14 cellular contexts compared by ENCODE assay signal in the genomic region with DNA sequence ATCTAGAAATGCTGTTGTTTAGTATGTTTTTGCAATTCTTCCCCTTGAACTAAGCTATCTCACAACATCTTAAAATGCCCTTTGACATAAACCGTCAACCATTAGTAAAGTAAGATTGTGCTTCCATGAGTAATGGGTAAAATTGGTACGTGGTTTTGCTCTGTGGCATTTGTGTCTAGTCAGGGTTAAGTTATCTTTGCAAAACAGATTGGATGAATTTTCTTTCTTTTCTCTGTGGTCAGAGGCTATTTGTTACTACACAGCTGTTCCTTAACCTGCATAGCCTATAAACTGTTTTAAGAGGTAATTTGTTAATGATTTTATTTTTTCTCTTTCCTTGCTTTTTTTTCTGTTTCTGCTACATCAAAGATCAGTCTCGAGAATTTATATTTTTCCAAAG.
DNase-seq lines count a peak whose midpoint lies in the region; ATAC-seq and TF ChIP-seq lines count a peak whose summit lies in the region.
"Had no signal": no experiment of that assay in that cellular context is flagged by ENCODE, and none has a peak within 500 bp of the region (broad histone marks: within the 10 kb centered on the region; RNA-seq: fewer than 3 reads in every experiment).

No MANE protein-coding gene starts in this region.

- H3K27ac ChIP-seq in SK-N-SH (ENCODE audit: low read depth in 2 of 2, low read length in 1 of 2): no peak overlapping the region
- H3K27ac ChIP-seq: cardiac muscle cell had no signal

- peaks cover 18 to 19% of the 10 kb centered on the region in 2 experiments; a peak in 3 of 4 replicates for H3K4me1 ChIP-seq in SK-N-SH (ENCODE audit: control insufficient read depth in 1 of 2, insufficient read depth in 2 of 2, low read depth in 1 of 2, low read length in 1 of 2)

- H3K4me3 Mint-ChIP-seq in activated naive CD4-positive, alpha-beta T cell treated with anti-CD3 and anti-CD28 coated beads, Interleukin-2, amount 10 ng/mL, durations not matched to agents 7 days and 5 days: no peak overlapping the region
- H3K4me3 Mint-ChIP-seq: H9; stimulated activated naive B cell treated with anti-CD40 and anti-IgM and Interleukin-4, amounts not matched to agents 10 μg/mL and 1 μg/mL and 100 μg/mL, for 72 hours had no signal

- H3K27ac Mint-ChIP-seq in activated naive CD4-positive, alpha-beta T cell treated with anti-CD3 and anti-CD28 coated beads, Interleukin-2, amount 10 ng/mL, durations not matched to agents 7 days and 5 days: no peak overlapping the region
- H3K27ac Mint-ChIP-seq: activated T-helper 2 cell treated with anti-CD3 and anti-CD28 coated beads, Interferon-gamma antibody, Interleukin-2, Interleukin-4, amounts not matched to agents 10 μg/mL and 5 μg/mL and 100 μg/mL, durations not matched to agents 14 hours and 24 hours and 36 hours; H9; stimulated activated naive B cell treated with anti-CD40 and anti-IgM and Interleukin-4, amounts not matched to agents 10 μg/mL and 1 μg/mL and 100 μg/mL, for 72 hours had no signal

- H3K79me2 ChIP-seq in SK-N-SH (ENCODE audit: insufficient read depth): peaks cover 33% of the 10 kb centered on the region

- no peak overlapping the region for H2AFZ ChIP-seq in SK-N-SH (ENCODE audit: low read depth)

- no peak for TF ChIP-seq CTCF in HFF-Myc (IDR thresholded peaks at IDR 0.05; ENCODE audit: low read depth, low read length, missing control alignments)
- no peak for TF ChIP-seq CTCF in SK-N-SH (IDR thresholded peaks at IDR 0.05)

- CTCF ChIA-PET in SK-N-SH (lab: Yijun Ruan, JAX): interaction anchor here (1.3 kb wide), 1 partner anchor 19 kb away, joined by 3 read pairs; no protein-coding TSS in a partner anchor
- CTCF ChIA-PET in activated naive CD4-positive, alpha-beta T cell treated with anti-CD3 and anti-CD28 coated beads, Interleukin-2, amount 10 ng/mL, durations not matched to agents 7 days and 5 days (lab: Charles Lee): interaction anchor here (0.9 kb wide), 1 partner anchor 47 kb away, joined by 4 read pairs; no protein-coding TSS in a partner anchor

- no peaks in the 10 kb centered on the region for H3K27me3 Mint-ChIP-seq in activated naive CD4-positive, alpha-beta T cell treated with anti-CD3 and anti-CD28 coated beads, Interleukin-2, amount 10 ng/mL, durations not matched to agents 7 days and 5 days
- H3K27me3 Mint-ChIP-seq: stimulated activated naive B cell treated with anti-CD40 and anti-IgM and Interleukin-4, amounts not matched to agents 10 μg/mL and 1 μg/mL and 100 μg/mL, for 72 hours had no signal

- H3K4me3 ChIP-seq in HFF-Myc (replicated peaks; ENCODE audit: low read depth, low read length) (no peak overlapping the region), SK-N-SH (ENCODE audit: low read depth in 2 of 2, low read length in 1 of 2) (no peak overlapping the region)
- H3K4me3 ChIP-seq: cardiac muscle cell had no signal

- H3K4me1 Mint-ChIP-seq in activated naive CD4-positive, alpha-beta T cell treated with anti-CD3 and anti-CD28 coated beads, Interleukin-2, amount 10 ng/mL, durations not matched to agents 7 days and 5 days: peaks cover 5% of the 10 kb centered on the region

- no peak overlapping the region for H3K9ac ChIP-seq in SK-N-SH

- H3K9me3 Mint-ChIP-seq in activated naive CD4-positive, alpha-beta T cell treated with anti-CD3 and anti-CD28 coated beads, Interleukin-2, amount 10 ng/mL, durations not matched to agents 7 days and 5 days: no peaks in the 10 kb centered on the region
- H3K9me3 Mint-ChIP-seq: activated T-helper 2 cell treated with anti-CD3 and anti-CD28 coated beads, Interferon-gamma antibody, Interleukin-2, Interleukin-4, amounts not matched to agents 10 μg/mL and 5 μg/mL and 100 μg/mL, durations not matched to agents 14 hours and 24 hours and 36 hours; stimulated activated naive B cell treated with anti-CD40 and anti-IgM and Interleukin-4, amounts not matched to agents 10 μg/mL and 1 μg/mL and 100 μg/mL, for 72 hours had no signal

- POLR2A ChIA-PET in SK-N-SH (lab: Yijun Ruan, JAX): no interaction called here

- 56% methylated on average over 3 of the region's 3 CpGs for WGBS in SK-N-SH (ENCODE audit: low lambda C conversion rate)

- H3K36me3 Mint-ChIP-seq in activated naive CD4-positive, alpha-beta T cell treated with anti-CD3 and anti-CD28 coated beads, Interleukin-2, amount 10 ng/mL, durations not matched to agents 7 days and 5 days: no peaks in the 10 kb centered on the region

- no peaks in the 10 kb centered on the region for H3K36me3 ChIP-seq in SK-N-SH (replicated peaks in 1 of 2; ENCODE audit: control insufficient read depth in 1 of 2, insufficient read depth in 2 of 2, low read length in 1 of 2)
- H3K36me3 ChIP-seq: cardiac muscle cell had no signal

- DNase-seq in AG08396 (ENCODE audit: low spot score) (peak; percentile 27), HFF-Myc (ENCODE audit: extremely low read depth, low read depth) (peak; percentile 25), SK-N-SH (no peak), fibroblast of peridontal ligament (ENCODE audit: extremely low read depth) (peak; percentile 74), nucleus accumbens (lab: John Stamatoyannopoulos, UW) (no peak)
- no peak for DNase-seq in activated naive CD4-positive, alpha-beta T cell treated with anti-CD3 and anti-CD28 coated beads, Interleukin-2, amount 10 ng/mL, durations not matched to agents 7 days and 5 days
- DNase-seq: DMS53; H9; NCI-H2081; stimulated activated naive B cell treated with anti-CD40 and anti-IgM and Interleukin-4, amounts not matched to agents 10 μg/mL and 1 μg/mL and 100 μg/mL, for 72 hours had no signal

- no peak for TF ChIP-seq RAD21 in SK-N-SH (IDR thresholded peaks at IDR 0.05; ENCODE audit: low read length)

- no peaks in the 10 kb centered on the region for H3F3A ChIP-seq in SK-N-SH (replicated peaks; ENCODE audit: insufficient read depth)

- H4K20me1 ChIP-seq in SK-N-SH (ENCODE audit: insufficient read depth): peaks cover 10% of the 10 kb centered on the region

- no peaks in the 10 kb centered on the region for H3K9me3 ChIP-seq in SK-N-SH

- H3K27me3 ChIP-seq in SK-N-SH (ENCODE audit: insufficient read depth): no peaks in the 10 kb centered on the region
- H3K27me3 ChIP-seq: cardiac muscle cell had no signal

- TF ChIP-seq EP300 in SK-N-SH (IDR thresholded peaks at IDR 0.05; ENCODE audit: borderline replicate concordance in 1 of 2, low read depth in 1 of 2, low read length in 1 of 2): no peak

- no peak for ATAC-seq in HG03097 (IDR thresholded peaks at IDR 0.05; ENCODE audit: low FRiP score, unreplicated experiment)
- ATAC-seq in HG03025 (IDR thresholded peaks at IDR 0.05; ENCODE audit: low FRiP score, unreplicated experiment): no peak
- ATAC-seq: stimulated activated naive B cell treated with anti-CD40 and anti-IgM and Interleukin-4, amounts not matched to agents 10 μg/mL and 1 μg/mL and 100 μg/mL, for 72 hours had no signal

- no peaks in the 10 kb centered on the region for H3K9me2 ChIP-seq in SK-N-SH

- no peak overlapping the region for H3K4me2 ChIP-seq in SK-N-SH

TF ChIP-seq in SK-N-SH, 30 proteins besides CTCF, POLR2A, EP300 and RAD21:
- TF ChIP-seq, protein P1, sequence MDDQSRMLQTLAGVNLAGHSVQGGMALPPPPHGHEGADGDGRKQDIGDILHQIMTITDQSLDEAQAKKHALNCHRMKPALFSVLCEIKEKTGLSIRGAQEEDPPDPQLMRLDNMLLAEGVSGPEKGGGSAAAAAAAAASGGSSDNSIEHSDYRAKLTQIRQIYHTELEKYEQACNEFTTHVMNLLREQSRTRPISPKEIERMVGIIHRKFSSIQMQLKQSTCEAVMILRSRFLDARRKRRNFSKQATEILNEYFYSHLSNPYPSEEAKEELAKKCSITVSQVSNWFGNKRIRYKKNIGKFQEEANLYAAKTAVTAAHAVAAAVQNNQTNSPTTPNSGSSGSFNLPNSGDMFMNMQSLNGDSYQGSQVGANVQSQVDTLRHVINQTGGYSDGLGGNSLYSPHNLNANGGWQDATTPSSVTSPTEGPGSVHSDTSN (IDR thresholded peaks at IDR 0.05): peak; percentile 45; the same call in 1 of the 2 replicates
- peak; percentile 78 for TF ChIP-seq TCF12 (IDR thresholded peaks at IDR 0.05)
- TF ChIP-seq, protein P2, sequence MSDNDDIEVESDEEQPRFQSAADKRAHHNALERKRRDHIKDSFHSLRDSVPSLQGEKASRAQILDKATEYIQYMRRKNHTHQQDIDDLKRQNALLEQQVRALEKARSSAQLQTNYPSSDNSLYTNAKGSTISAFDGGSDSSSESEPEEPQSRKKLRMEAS (IDR thresholded peaks at IDR 0.05; ENCODE audit: low read depth): no peak

Comparison
In these comparisons a context has a peak if more than half of its experiments do, and no peak if none do; other contexts are left out.
1. DNase-seq: peak in AG08396 (single experiment), HFF-Myc (single experiment) and fibroblast of peridontal ligament (single experiment); none in SK-N-SH (single experiment), nucleus accumbens (0 of 56) and activated naive CD4-positive, alpha-beta T cell treated with anti-CD3 and anti-CD28 coated beads, Interleukin-2, amount 10 ng/mL, durations not matched to agents 7 days and 5 days (single experiment).